Comparison of ENCODE assay signal across 1 cellular context in the genomic region with DNA sequence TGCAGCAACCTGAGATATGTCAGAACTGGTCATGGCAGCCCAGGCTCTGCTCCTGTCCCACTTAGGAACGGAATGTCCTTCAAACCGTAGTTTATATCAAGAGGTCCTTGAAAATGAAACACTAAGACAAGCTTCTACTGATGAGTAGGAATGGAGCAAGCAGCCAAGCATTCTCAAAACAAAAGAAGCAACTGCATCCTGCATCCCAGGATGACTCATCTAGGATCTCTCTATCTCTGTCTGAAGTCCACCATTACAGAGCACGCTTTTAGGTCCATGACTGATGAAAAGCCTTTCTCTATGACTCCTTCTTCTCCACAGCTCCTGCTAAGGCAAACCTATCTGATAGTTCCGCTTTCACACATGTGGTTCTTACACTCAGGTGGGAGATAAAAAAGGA.
A peak's percentile ranks its signal among the peaks of the same experiment; 100 is the strongest.
TF ChIP-seq lines count a peak whose summit lies in the region.

No MANE protein-coding gene starts in this region.

TF ChIP-seq in HepG2, 621 proteins besides CTCF, POLR2A, EP300 and RAD21 (continued from another document):
- TF ChIP-seq, protein P1, sequence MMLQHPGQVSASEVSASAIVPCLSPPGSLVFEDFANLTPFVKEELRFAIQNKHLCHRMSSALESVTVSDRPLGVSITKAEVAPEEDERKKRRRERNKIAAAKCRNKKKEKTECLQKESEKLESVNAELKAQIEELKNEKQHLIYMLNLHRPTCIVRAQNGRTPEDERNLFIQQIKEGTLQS (CRISPR knock-in tag; IDR thresholded peaks at IDR 0.05) = peak; percentile 62; the same call in 1 of the 2 replicates
- TF ChIP-seq, protein P2, sequence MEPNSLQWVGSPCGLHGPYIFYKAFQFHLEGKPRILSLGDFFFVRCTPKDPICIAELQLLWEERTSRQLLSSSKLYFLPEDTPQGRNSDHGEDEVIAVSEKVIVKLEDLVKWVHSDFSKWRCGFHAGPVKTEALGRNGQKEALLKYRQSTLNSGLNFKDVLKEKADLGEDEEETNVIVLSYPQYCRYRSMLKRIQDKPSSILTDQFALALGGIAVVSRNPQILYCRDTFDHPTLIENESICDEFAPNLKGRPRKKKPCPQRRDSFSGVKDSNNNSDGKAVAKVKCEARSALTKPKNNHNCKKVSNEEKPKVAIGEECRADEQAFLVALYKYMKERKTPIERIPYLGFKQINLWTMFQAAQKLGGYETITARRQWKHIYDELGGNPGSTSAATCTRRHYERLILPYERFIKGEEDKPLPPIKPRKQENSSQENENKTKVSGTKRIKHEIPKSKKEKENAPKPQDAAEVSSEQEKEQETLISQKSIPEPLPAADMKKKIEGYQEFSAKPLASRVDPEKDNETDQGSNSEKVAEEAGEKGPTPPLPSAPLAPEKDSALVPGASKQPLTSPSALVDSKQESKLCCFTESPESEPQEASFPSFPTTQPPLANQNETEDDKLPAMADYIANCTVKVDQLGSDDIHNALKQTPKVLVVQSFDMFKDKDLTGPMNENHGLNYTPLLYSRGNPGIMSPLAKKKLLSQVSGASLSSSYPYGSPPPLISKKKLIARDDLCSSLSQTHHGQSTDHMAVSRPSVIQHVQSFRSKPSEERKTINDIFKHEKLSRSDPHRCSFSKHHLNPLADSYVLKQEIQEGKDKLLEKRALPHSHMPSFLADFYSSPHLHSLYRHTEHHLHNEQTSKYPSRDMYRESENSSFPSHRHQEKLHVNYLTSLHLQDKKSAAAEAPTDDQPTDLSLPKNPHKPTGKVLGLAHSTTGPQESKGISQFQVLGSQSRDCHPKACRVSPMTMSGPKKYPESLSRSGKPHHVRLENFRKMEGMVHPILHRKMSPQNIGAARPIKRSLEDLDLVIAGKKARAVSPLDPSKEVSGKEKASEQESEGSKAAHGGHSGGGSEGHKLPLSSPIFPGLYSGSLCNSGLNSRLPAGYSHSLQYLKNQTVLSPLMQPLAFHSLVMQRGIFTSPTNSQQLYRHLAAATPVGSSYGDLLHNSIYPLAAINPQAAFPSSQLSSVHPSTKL (CRISPR knock-in tag; IDR thresholded peaks at IDR 0.05) = 0 out of 2 replicates have a peak, but pooled peaks have one; percentile 18
- TF ChIP-seq ZNF644 (CRISPR knock-in tag; IDR thresholded peaks at IDR 0.05; ENCODE audit: low read depth) (0 out of 2 replicates have a peak, but pooled peaks have one; percentile 11), FOSL1 (CRISPR knock-in tag; IDR thresholded peaks at IDR 0.05; ENCODE audit: borderline replicate concordance) (peak; percentile 69)
- TF ChIP-seq, protein P3, sequence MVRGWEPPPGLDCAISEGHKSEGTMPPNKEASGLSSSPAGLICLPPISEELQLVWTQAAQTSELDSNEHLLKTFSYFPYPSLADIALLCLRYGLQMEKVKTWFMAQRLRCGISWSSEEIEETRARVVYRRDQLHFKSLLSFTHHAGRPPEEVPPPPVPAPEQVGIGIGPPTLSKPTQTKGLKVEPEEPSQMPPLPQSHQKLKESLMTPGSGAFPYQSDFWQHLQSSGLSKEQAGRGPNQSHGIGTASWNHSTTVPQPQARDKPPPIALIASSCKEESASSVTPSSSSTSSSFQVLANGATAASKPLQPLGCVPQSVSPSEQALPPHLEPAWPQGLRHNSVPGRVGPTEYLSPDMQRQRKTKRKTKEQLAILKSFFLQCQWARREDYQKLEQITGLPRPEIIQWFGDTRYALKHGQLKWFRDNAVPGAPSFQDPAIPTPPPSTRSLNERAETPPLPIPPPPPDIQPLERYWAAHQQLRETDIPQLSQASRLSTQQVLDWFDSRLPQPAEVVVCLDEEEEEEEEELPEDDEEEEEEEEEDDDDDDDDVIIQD (CRISPR knock-in tag; IDR thresholded peaks at IDR 0.05; ENCODE audit: low read depth) = 0 out of 2 replicates have a peak, but pooled peaks have one; percentile 40
